Comparison of ENCODE assay signal across 8 cellular contexts in genomic region chr10:87504667-87505365, GRCh38. TPM values are rescaled to one million over a fixed set of nuclear protein-coding genes. Genes with fewer than 3 reads are reported as not detected.
A peak's percentile ranks its signal among the peaks of the same experiment; 100 is the strongest.
DNase-seq lines count a peak whose midpoint lies in the region; ATAC-seq and TF ChIP-seq lines count a peak whose summit lies in the region.

TSS of gene MINPP1 (plus strand) at chr10:87504893. CDS start at chr10:87504916, 23 bp downstream.

- TF ChIP-seq CTCF in GM13976 (IDR thresholded peaks at IDR 0.05; ENCODE audit: borderline replicate concordance, control extremely low read depth, extremely low read depth, insufficient read depth, missing control alignments) (no peak), right atrium auricular region (IDR thresholded peaks at IDR 0.05) (peak in 1 of 2 donors; percentile 8), psoas muscle (IDR thresholded peaks at IDR 0.05) (no peak), vagina (IDR thresholded peaks at IDR 0.05) (no peak)

- H3K27ac ChIP-seq in right atrium auricular region (peak within 1 kb of the TSS; percentile 86 to 87), psoas muscle (peak within 1 kb of the TSS; percentile 80), vagina (peak within 1 kb of the TSS; percentile 75)

- peak; percentile 90 for ATAC-seq in HG02610 (IDR thresholded peaks at IDR 0.05; ENCODE audit: unreplicated experiment)
- ATAC-seq in psoas muscle = peak; percentile 96 to 99 (median 99)

- H3K4me3 ChIP-seq in right atrium auricular region = peak within 1 kb of the TSS; percentile 67 to 96
- peak within 1 kb of the TSS; percentile 70 for H3K4me3 ChIP-seq in psoas muscle
- H3K4me3 ChIP-seq in vagina = peak within 1 kb of the TSS; percentile 81 to 84

- H3K36me3 ChIP-seq in right atrium auricular region = no peaks in the 10 kb centered on the region
- peaks cover 0 to 22% of the 10 kb centered on the region in 2 donors for H3K36me3 ChIP-seq in psoas muscle (ENCODE audit: insufficient read depth in 1 of 2, low read depth in 1 of 2)
- peaks cover 0 to 3% of the 10 kb centered on the region in 2 donors for H3K36me3 ChIP-seq in vagina

- DNase-seq in GM13976 (ENCODE audit: low spot score) (peak; percentile 91), NCI-H1092 (lab: John Stamatoyannopoulos, UW) (peak; percentile 53), T-helper 2 cell (peak; percentile 25 to 78 (median 58)), anterior cingulate cortex (lab: John Stamatoyannopoulos, UW) (peak; percentile 2 to 89 (median 74)), right atrium auricular region (ENCODE audit: low spot score) (peak; percentile 79), psoas muscle (peak; percentile 86 to 91), vagina (ENCODE audit: extremely low spot score in 2 of 2) (peak in 1 of 2 donors; percentile 88)

- H3K4me1 ChIP-seq in right atrium auricular region (peaks cover 0 to 14% of the 10 kb centered on the region in 2 donors), psoas muscle (peaks cover 25% of the 10 kb centered on the region), vagina (peaks cover 21% of the 10 kb centered on the region)

- TF ChIP-seq POLR2A in vagina (IDR thresholded peaks at IDR 0.05) = peak in 1 of 2 donors; percentile 40

- in situ Hi-C loops in GM13976 (cut with MboI; ENCODE audit: low sequenced_read_pairs, unreplicated experiment) = no loop called here

- H3K9me3 ChIP-seq in right atrium auricular region (no peaks in the 10 kb centered on the region), psoas muscle (no peaks in the 10 kb centered on the region), vagina (no peaks in the 10 kb centered on the region)

- 0 to 1% (median 0%) methylated on average over 59 to 71 of the region's 71 CpGs for WGBS in psoas muscle, 3 donors

- H3K27me3 ChIP-seq in right atrium auricular region (no peaks in the 10 kb centered on the region), psoas muscle (ENCODE audit: insufficient read depth in 3 of 3, low read length in 2 of 3) (no peaks in the 10 kb centered on the region), vagina (no peaks in the 10 kb centered on the region)

- intact Hi-C loops in psoas muscle (cut with DNase I) (no loop called here), vagina (cut with DNase I) (no loop called here)

RNA-seq across cellular contexts. Expression of gene MINPP1, which starts in this region (rescaled TPM):
- total RNA-seq in right atrium auricular region (10 to 100 TPM in 1 of 2 donors, 1 to 10 TPM in 1; 9.9 to 10.6 TPM), psoas muscle (1 to 10 TPM; 3.5 to 5.0 (median 4.2) TPM), vagina (12.5 TPM)
- 1 to 10 TPM; 2.9 to 6.8 (median 4.8) TPM for polyA plus RNA-seq in psoas muscle
